9 cellular contexts compared by ENCODE assay signal in genomic region chr21:36699026-36699545, GRCh38. TPM values are rescaled to one million over a fixed set of nuclear protein-coding genes. Genes with fewer than 3 reads are reported as not detected.
DNase-seq lines count a peak whose midpoint lies in the region; ATAC-seq and TF ChIP-seq lines count a peak whose summit lies in the region.
"Had no signal": no experiment of that assay in that cellular context is flagged by ENCODE, and none has a peak within 500 bp of the region (broad histone marks: within the 10 kb centered on the region; RNA-seq: fewer than 3 reads in every experiment).

Gene SIM2 (plus strand): TSS chr21:36699115. CDS start chr21:36699747, 632 bp downstream.

- TF ChIP-seq POLR2A in spleen (IDR thresholded peaks at IDR 0.05) (no peak), GM18505 (IDR thresholded peaks at IDR 0.05; ENCODE audit: borderline replicate concordance, extremely low read depth, insufficient read depth, insufficient read length) (no peak)

- peaks cover 18 to 61% (median 49%) of the 10 kb centered on the region in 9 donors for H3K4me1 ChIP-seq in heart right ventricle
- peaks cover 22 to 68% (median 50%) of the 10 kb centered on the region in 6 donors for H3K4me1 ChIP-seq in spleen

- CTCF ChIA-PET in RWPE1 (lab: Yijun Ruan, JAX) = interaction anchor here (0.5 kb wide), 2 partner anchors 291 to 1544 kb away, joined by 3 to 4 read pairs; no protein-coding TSS in a partner anchor

- intact Hi-C loops in heart right ventricle (cut with DNase I) = no loop called here
- intact Hi-C loops in spleen (cut with DNase I; ENCODE audit: low total_unique reads) = no loop called here

- WGBS in heart right ventricle, 2 donors = 0 to 2% methylated on average over 48 to 64 of the region's 64 CpGs
- 1 to 3% (median 2%) methylated on average over 12 to 63 of the region's 64 CpGs for WGBS in spleen, 5 donors

- H3K36me3 ChIP-seq in heart right ventricle (no peaks in the 10 kb centered on the region), spleen (no peaks in the 10 kb centered on the region)
- H3K36me3 ChIP-seq: adrenal gland had no signal

- TF ChIP-seq CTCF in RWPE1 (conservative IDR thresholded peaks at IDR 0.05; ENCODE audit: low read depth) (no peak), heart right ventricle (IDR thresholded peaks at IDR 0.05) (no peak), spleen (IDR thresholded peaks at IDR 0.05 in 8 of 11, conservative IDR thresholded peaks at IDR 0.05 in 3 of 11) (no peak)

- H3K9me3 ChIP-seq in heart right ventricle = no peaks in the 10 kb centered on the region
- H3K9me3 ChIP-seq in spleen = no peaks in the 10 kb centered on the region
- H3K9me3 ChIP-seq: adrenal gland had no signal

- peaks cover 86 to 100% (median 100%) of the 10 kb centered on the region in 7 donors for H3K27me3 ChIP-seq in heart right ventricle
- H3K27me3 ChIP-seq in spleen (replicated peaks in 1 of 7) = peaks cover 42 to 100% (median 100%) of the 10 kb centered on the region in 7 donors

- POLR2A ChIA-PET in RWPE1 (lab: Yijun Ruan, JAX; ENCODE audit: low non-redundant PET) = no interaction called here

- peak; percentile 58 for DNase-seq in activated CD8-positive, alpha-beta memory T cell treated with anti-CD3 and anti-CD28 coated beads, Interleukin-2, amount 50 U/mL, for 48 hours
- DNase-seq in activated CD8-positive, alpha-beta memory T cell treated with anti-CD3 and anti-CD28 coated beads for 24 hours = no peak
- DNase-seq in RWPE1 (ENCODE audit: low spot score) (peak; percentile 56), heart right ventricle (no peak), spleen (no peak), SW 1271 (lab: John Stamatoyannopoulos, UW) (no peak)

- ATAC-seq in heart right ventricle = peak in 4 of 8 donors; percentile 23 to 41 (median 34)
- no peak for ATAC-seq in GM18505 (IDR thresholded peaks at IDR 0.05; ENCODE audit: unreplicated experiment)
- no peak for ATAC-seq in HG03175 (IDR thresholded peaks at IDR 0.05; ENCODE audit: unreplicated experiment)

- H3K27ac ChIP-seq in RWPE1 (peak within 1 kb of the TSS; percentile 94), heart right ventricle (no peak within 1 kb of the TSS), spleen (no peak within 1 kb of the TSS)
- H3K27ac ChIP-seq: adrenal gland had no signal

- H3K4me3 ChIP-seq in heart right ventricle (peak within 1 kb of the TSS; percentile 35 to 58 (median 50)), spleen (peak within 1 kb of the TSS; percentile 12 to 63 (median 32))

RNA-seq across cellular contexts. Expression of gene SIM2, which starts in this region (rescaled TPM):
- total RNA-seq in heart right ventricle (under 1 TPM in 2 of 10 donors, not detected in 8; 0.15 to 0.16 TPM), spleen (not detected)
- polyA plus RNA-seq in heart right ventricle (under 1 TPM in 1 of 2 donors, not detected in 1; 0.01 TPM), spleen (not detected)

Comparison
In these comparisons a context has a peak if more than half of its experiments do, and no peak if none do; other contexts are left out.
1. DNase-seq: peak in activated CD8-positive, alpha-beta memory T cell treated with anti-CD3 and anti-CD28 coated beads, Interleukin-2, amount 50 U/mL, for 48 hours (single experiment) and RWPE1 (single experiment); none in activated CD8-positive, alpha-beta memory T cell treated with anti-CD3 and anti-CD28 coated beads for 24 hours (single experiment), heart right ventricle (0 of 2), spleen (single experiment) and SW 1271 (0 of 2).